ENCODE assay signal across 32 cellular contexts in the genomic region with DNA sequence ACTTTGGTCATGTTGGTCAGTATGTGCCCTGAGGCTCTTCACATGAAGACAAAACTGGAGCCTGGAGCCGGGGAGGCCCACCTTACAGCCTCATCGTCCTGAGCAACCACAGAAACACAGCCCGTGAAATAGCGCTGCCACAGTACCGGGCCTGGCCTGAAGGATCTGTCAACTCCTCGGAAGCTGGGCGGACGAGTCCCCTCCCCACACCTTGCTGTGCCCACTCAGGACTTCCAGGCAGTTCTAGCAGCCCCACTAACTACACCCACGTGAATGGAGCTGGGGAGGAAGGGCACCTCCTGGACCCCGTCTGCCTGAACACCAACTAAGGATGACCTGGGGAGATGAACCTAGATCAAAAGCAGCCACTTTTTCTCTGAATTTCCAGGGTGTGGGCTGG. TPM values are rescaled to one million over a fixed set of nuclear protein-coding genes. Genes with fewer than 3 reads are reported as not detected.
"Had no signal": no experiment of that assay in that cellular context is flagged by ENCODE, and none has a peak within 500 bp of the region (broad histone marks: within the 10 kb centered on the region; RNA-seq: fewer than 3 reads in every experiment).

No MANE protein-coding gene starts in this region.

- H3K4me1 ChIP-seq: adrenal gland, colonic mucosa, upper lobe of right lung had no signal

- H3K9me3 ChIP-seq: adrenal gland, body of pancreas, colonic mucosa, gastrocnemius medialis, left ventricle myocardium inferior, upper lobe of right lung had no signal

- H3K4me2 ChIP-seq: hepatocyte, smooth muscle cell had no signal

- H3K27ac ChIP-seq: adrenal gland, body of pancreas, colonic mucosa, gastrocnemius medialis, hepatocyte, left ventricle myocardium inferior, upper lobe of right lung had no signal

- H2AFZ ChIP-seq: hepatocyte had no signal

- H3K36me3 ChIP-seq: adrenal gland, colonic mucosa, gastrocnemius medialis had no signal

- H3K27me3 ChIP-seq: adrenal gland, body of pancreas, colonic mucosa, gastrocnemius medialis, hepatocyte, upper lobe of right lung had no signal

- H3K4me3 ChIP-seq: adrenal gland, body of pancreas, colonic mucosa, gastrocnemius medialis, hepatocyte, left ventricle myocardium inferior, lung, smooth muscle cell, upper lobe of right lung had no signal

- DNase-seq: activated B cell treated with CpG ODN at 0.5 μM for 24 hours; activated CD4-positive, alpha-beta T cell treated with anti-CD3 and anti-CD28 coated beads for 36 hours; activated CD4-positive, alpha-beta T cell treated with anti-CD3 and anti-CD28 coated beads, Interleukin-2, amount 50 U/mL, for 48 hours; activated naive CD4-positive, alpha-beta T cell treated with anti-CD3 and anti-CD28 coated beads for 36 hours; activated naive CD8-positive, alpha-beta T cell treated with anti-CD3 and anti-CD28 coated beads for 36 hours; activated T-cell treated with anti-CD3 and anti-CD28 coated beads, Interleukin-2, amount 50 U/mL, for 48 hours; aorta; body of pancreas; cerebellar nuclear complex; colonic mucosa; effector CD8-positive, alpha-beta T cell; gastrocnemius medialis; islet precursor cell; left ventricle myocardium inferior; stimulated activated CD4-positive, alpha-beta T cell treated with anti-CD3 and anti-CD28 coated beads, Interleukin-1b, Interleukin-23, amount 100 ng/mL, for 48 hours; stimulated activated CD4-positive, alpha-beta T cell treated with anti-CD3 and anti-CD28 coated beads, Interleukin-4, amount 100 ng/mL, for 4 hours; stimulated activated CD8-positive, alpha-beta memory T cell treated with anti-CD3 and anti-CD28 coated beads, Interleukin-4, amount 100 ng/mL, for 48 hours; stimulated activated naive CD8-positive, alpha-beta T cell treated with anti-CD3 and anti-CD28 coated beads, Interleukin-15, amount 100 ng/mL, for 72 hours; substantia nigra; T-helper 2 cell; upper lobe of right lung had no signal

- ATAC-seq: activated CD4-positive, alpha-beta T cell treated with anti-CD3 and anti-CD28 coated beads for 36 hours; body of pancreas; gastrocnemius medialis; stimulated activated memory B cell treated with anti-CD40 and anti-IgM and Interleukin-4, amounts not matched to agents 10 μg/mL and 1 μg/mL and 100 μg/mL, for 72 hours; stimulated activated naive CD8-positive, alpha-beta T cell treated with anti-CD3 and anti-CD28 coated beads, Interleukin-15, amount 100 ng/mL, for 72 hours; upper lobe of right lung had no signal

RNA-seq across cellular contexts. Expression of a gene that starts 33.4 kb away (rescaled TPM):
- total RNA-seq: activated B cell treated with CpG ODN at 0.5 μM for 24 hours; activated CD4-positive, alpha-beta T cell treated with anti-CD3 and anti-CD28 coated beads for 36 hours; activated CD8-positive, alpha-beta memory T cell treated with anti-CD3 and anti-CD28 coated beads for 36 hours; activated naive CD8-positive, alpha-beta T cell treated with anti-CD3 and anti-CD28 coated beads for 36 hours; activated T-helper 2 cell treated with anti-CD3 and anti-CD28 coated beads, Interferon-gamma antibody, Interleukin-2, Interleukin-4, amounts not matched to agents 10 μg/mL and 5 μg/mL and 100 μg/mL, durations not matched to agents 14 hours and 24 hours and 36 hours; dermis microvascular lymphatic vessel endothelial cell; epithelial cell of proximal tubule; osteoblast; renal cortical epithelial cell had no signal
